Comparison of ENCODE assay signal across 30 cellular contexts in genomic region chr1:19938502-19938901, GRCh38. TPM values are rescaled to one million over a fixed set of nuclear protein-coding genes. Genes with fewer than 3 reads are reported as not detected.
DNase-seq lines count a peak whose midpoint lies in the region; ATAC-seq, FAIRE-seq and TF ChIP-seq lines count a peak whose summit lies in the region.
"Had no signal": no experiment of that assay in that cellular context is flagged by ENCODE, and none has a peak within 500 bp of the region (broad histone marks: within the 10 kb centered on the region; RNA-seq: fewer than 3 reads in every experiment).

No MANE protein-coding gene starts in this region.

- H3K23ac ChIP-seq in H1 (ENCODE audit: insufficient read length), result no peak overlapping the region

- ATAC-seq in HepG2, result no peak
- ATAC-seq in right lobe of liver, result no peak
- no peak for ATAC-seq in GM18519 (IDR thresholded peaks at IDR 0.05; ENCODE audit: low FRiP score, unreplicated experiment)
- no peak for ATAC-seq in GM19397 (IDR thresholded peaks at IDR 0.05; ENCODE audit: unreplicated experiment)
- ATAC-seq: PC-3, Right ventricle myocardium inferior had no signal

- no peak for TF ChIP-seq POLR2A in HepG2 (IDR thresholded peaks at IDR 0.05; ENCODE audit: insufficient read depth in 1 of 2, low read depth in 2 of 2, low read length in 2 of 2)
- no peak for TF ChIP-seq POLR2A in right lobe of liver (IDR thresholded peaks at IDR 0.05)
- TF ChIP-seq POLR2A in H1 (IDR thresholded peaks at IDR 0.05; ENCODE audit: control extremely low read depth in 1 of 2, low read depth in 2 of 2, low read length in 2 of 2), result no peak

- H3K36me3 ChIP-seq in HepG2 (replicated peaks in 1 of 2; ENCODE audit: control insufficient read depth in 1 of 2, insufficient read depth in 2 of 2, low read length in 2 of 2) (no peaks in the 10 kb centered on the region), right lobe of liver (no peaks in the 10 kb centered on the region), H1 (ENCODE audit: control insufficient read depth in 2 of 4, insufficient read depth in 4 of 4, low read length in 3 of 4) (no peaks in the 10 kb centered on the region)
- H3K36me3 ChIP-seq: BLaER1, SJCRH30 had no signal

- H2BK15ac ChIP-seq in H1 (ENCODE audit: low read length), result no peak overlapping the region

- H3K27me3 ChIP-seq in HepG2 (ENCODE audit: control insufficient read depth in 1 of 2, insufficient read depth in 2 of 2, low read length in 2 of 2) (no peaks in the 10 kb centered on the region), right lobe of liver (no peaks in the 10 kb centered on the region), H1 (replicated peaks in 1 of 4; ENCODE audit: control insufficient read depth in 3 of 4, extremely low read depth in 1 of 4, insufficient read depth in 3 of 4, low read length in 3 of 4) (no peaks in the 10 kb centered on the region)
- H3K27me3 ChIP-seq: BLaER1, SJCRH30 had no signal

- no peak overlapping the region for H2BK120ac ChIP-seq in H1 (replicated peaks; ENCODE audit: low read depth, low read length)

- H4K91ac ChIP-seq in H1 (replicated peaks; ENCODE audit: insufficient read length, low read length), result no peak overlapping the region

- H3K79me2 ChIP-seq in HepG2 (ENCODE audit: insufficient read depth, low read length), result no peaks in the 10 kb centered on the region
- no peaks in the 10 kb centered on the region for H3K79me2 ChIP-seq in H1 (ENCODE audit: control insufficient read depth in 1 of 2, insufficient read depth in 2 of 2, low read length in 2 of 2)

- H3K9me3 ChIP-seq in HepG2 (ENCODE audit: low read length), result no peaks in the 10 kb centered on the region
- no peaks in the 10 kb centered on the region for H3K9me3 ChIP-seq in right lobe of liver
- peaks cover 2 to 3% of the 10 kb centered on the region in 2 experiments; a peak in 2 of 4 replicates for H3K9me3 ChIP-seq in H1 (ENCODE audit: insufficient read depth in 2 of 2, low read depth in 1 of 2, low read length in 1 of 2)
- H3K9me3 ChIP-seq: SJCRH30 had no signal

- H3K18ac ChIP-seq in H1 (ENCODE audit: extremely low read depth, low read length), result no peak overlapping the region

- H3K14ac ChIP-seq in H1 (ENCODE audit: insufficient read length), result no peak overlapping the region

- H3K4me3 ChIP-seq in HepG2 (replicated peaks in 1 of 3; ENCODE audit: insufficient read depth in 1 of 3, low read depth in 2 of 3, low read length in 3 of 3) (no peak overlapping the region), right lobe of liver (no peak overlapping the region), H1 (ENCODE audit: extremely low read depth in 1 of 4, insufficient read depth in 2 of 4, low read depth in 3 of 4, low read length in 4 of 4) (no peak overlapping the region)
- H3K4me3 ChIP-seq: BLaER1, SJCRH30 had no signal

- H3K4me2 ChIP-seq in HepG2 (ENCODE audit: low read depth, low read length) (no peak overlapping the region), H1 (ENCODE audit: insufficient read depth in 1 of 2, low read depth in 2 of 2, low read length in 2 of 2) (no peak overlapping the region)
- H3K4me2 ChIP-seq: BLaER1, KMS-11 had no signal

- BruUV-seq in HepG2 (replicated peaks; lab: Mats Ljungman, UMichigan), result no TSS peak

- no peaks in the 10 kb centered on the region for H4K20me1 ChIP-seq in HepG2 (ENCODE audit: insufficient read depth, low read length)
- no peaks in the 10 kb centered on the region for H4K20me1 ChIP-seq in H1 (replicated peaks in 1 of 2; ENCODE audit: control insufficient read depth in 1 of 2, insufficient read depth in 2 of 2, low read length in 2 of 2)
- H4K20me1 ChIP-seq: BLaER1 had no signal

- in situ Hi-C loops in HepG2 (cut with HindIII; ENCODE audit: extremely low pct_ligation_motif_present, low pct_unique_long_range_greater_than_20kb), result no loop called here

- H2AFZ ChIP-seq in HepG2 (ENCODE audit: low read length), result no peak overlapping the region
- H2AFZ ChIP-seq in H1 (ENCODE audit: low read length), result no peak overlapping the region

- FAIRE-seq in HepG2 (lab: Jason Lieb, UNC), result no peak
- FAIRE-seq in H1 (lab: Jason Lieb, UNC), result peak; percentile 55
- FAIRE-seq: A204.1, D721Med, G401.6, HTR-8/SVneo had no signal

- no peaks in the 10 kb centered on the region for H3K79me1 ChIP-seq in H1 (ENCODE audit: low read depth, low read length)

- H3K4me1 ChIP-seq in HepG2 (ENCODE audit: insufficient read depth, low read length), result peaks cover 40% of the 10 kb centered on the region
- no peaks in the 10 kb centered on the region for H3K4me1 ChIP-seq in right lobe of liver
- peaks cover 0 to 5% (median 0%) of the 10 kb centered on the region in 4 experiments; a peak in 1 of 7 replicates for H3K4me1 ChIP-seq in H1 (replicated peaks in 1 of 4; ENCODE audit: control insufficient read depth in 3 of 4, insufficient read depth in 4 of 4, low read length in 3 of 4)
- H3K4me1 ChIP-seq: BLaER1, SJCRH30 had no signal

- TF ChIP-seq EP300 in HepG2 (IDR thresholded peaks at IDR 0.05; ENCODE audit: low read depth in 2 of 2, low read length in 2 of 2), result no peak
- TF ChIP-seq EP300 in HepG2 (CRISPR knock-in tag; IDR thresholded peaks at IDR 0.05; ENCODE audit: borderline replicate concordance), result no peak
- no peak for TF ChIP-seq EP300 in H1 (IDR thresholded peaks at IDR 0.05; ENCODE audit: borderline replicate concordance in 1 of 2, low read depth in 2 of 2, low read length in 2 of 2)

- intact Hi-C loops in HepG2 (cut with micrococcal nuclease; ENCODE audit: unreplicated experiment), result no loop called here
- intact Hi-C loops in right lobe of liver (cut with DNase I), result no loop called here

- H3K27ac ChIP-seq in HepG2 (ENCODE audit: extremely low read length, insufficient read depth, low read length) (no peak overlapping the region), right lobe of liver (no peak overlapping the region), H1 (ENCODE audit: low read depth, low read length) (no peak overlapping the region)
- H3K27ac ChIP-seq: BLaER1, KMS-11, SJCRH30 had no signal

- no peak overlapping the region for H2AK5ac ChIP-seq in H1 (ENCODE audit: low read depth, low read length)

- H3K23me2 ChIP-seq in H1 (ENCODE audit: low read depth, low read length), result no peaks in the 10 kb centered on the region

- CTCF ChIA-PET in HepG2 (lab: Yijun Ruan, JAX; ENCODE audit: low intra/inter-chr PET ratio, low total read pairs), result no interaction called here
- CTCF ChIA-PET in H1 (lab: Charles Lee; ENCODE audit: partially characterized antibody), result no interaction called here

- no peak for TF ChIP-seq CTCF in HepG2 (CRISPR knock-in tag; IDR thresholded peaks at IDR 0.05)
- no peak for TF ChIP-seq CTCF in right lobe of liver (IDR thresholded peaks at IDR 0.05)
- no peak for TF ChIP-seq CTCF in H1 (IDR thresholded peaks at IDR 0.05; ENCODE audit: control extremely low read depth in 1 of 3, insufficient read depth in 1 of 3, low read depth in 1 of 3, low read length in 3 of 3)

- H4K5ac ChIP-seq in H1 (ENCODE audit: insufficient read length, low read depth, low read length), result no peak overlapping the region

- no peak overlapping the region for H3K4ac ChIP-seq in H1 (replicated peaks; ENCODE audit: insufficient read length, low read depth, low read length)

- 85% methylated on average over 1 of the region's 1 CpG for WGBS in HepG2 (ENCODE audit: low lambda C conversion rate)
- WGBS in right lobe of liver (ENCODE audit: insufficient coverage, low coverage, low lambda C conversion rate, missing lambda C conversion rate), result 90% methylated on average over 1 of the region's 1 CpG
- WGBS in H1 (ENCODE audit: extremely low coverage in 1 of 2, insufficient coverage in 1 of 2, insufficient read length in 1 of 2, insufficient replicate concordance in 2 of 2, low coverage in 1 of 2, low lambda C conversion rate in 2 of 2, missing lambda C conversion rate in 1 of 2), 2 experiments, result 87% methylated on average over 1 of the region's 1 CpG; no CpG with 5 or more reads in 1 of the 2 experiments

- TF ChIP-seq RAD21 in HepG2 (CRISPR knock-in tag; IDR thresholded peaks at IDR 0.05) (no peak), H1 (IDR thresholded peaks at IDR 0.05 in 1 of 2, conservative IDR thresholded peaks at IDR 0.05 in 1 of 2; ENCODE audit: low read depth in 2 of 2, low read length in 2 of 2) (no peak)

- H4K8ac ChIP-seq in H1 (ENCODE audit: extremely low read depth, insufficient read depth, low read length), result no peak overlapping the region

- no peak overlapping the region for H3K56ac ChIP-seq in H1 (replicated peaks; ENCODE audit: insufficient read length, low read depth, low read length)

- POLR2A ChIA-PET in HepG2 (lab: Yijun Ruan, JAX), result no interaction called here
- POLR2A ChIA-PET in H1 (lab: Charles Lee; ENCODE audit: partially characterized antibody), result no interaction called here

- no peak overlapping the region for H2BK12ac ChIP-seq in H1 (ENCODE audit: low read depth, low read length)

- H2BK5ac ChIP-seq in H1 (ENCODE audit: low read depth, low read length), result no peak overlapping the region

- DNase-seq in HepG2 (ENCODE audit: low spot score), result no peak
- DNase-seq in right lobe of liver, result no peak
- DNase-seq in RPMI7951 (ENCODE audit: low read depth), result peak; percentile 9
- DNase-seq in H1 (ENCODE audit: low read depth in 1 of 2, low spot score in 2 of 2), result no peak
- no peak for DNase-seq in hepatic stellate cell (ENCODE audit: low spot score)
- DNase-seq: CD4-positive, CD25-positive, alpha-beta regulatory T cell; DMS53; NCI-H1092; NCI-H1436; NCI-H187; NCI-H2081 treated with DMSO at 0.1 percent for 48 hours; NCI-H446 treated with DMSO at 0.1 percent for 48 hours; NCI-H526; NCI-H82; NK-92 treated with Interleukin-12 subunit alpha and Interleukin-12 subunit beta, amount 100 ng/mL, for 24 hours; PC-3; SJCRH30; T-helper 1 cell had no signal

- H2BK20ac ChIP-seq in H1 (ENCODE audit: low read length), result no peak overlapping the region

- no peak overlapping the region for H3K9ac ChIP-seq in HepG2 (ENCODE audit: insufficient read depth, low read depth, low read length)
- no peak overlapping the region for H3K9ac ChIP-seq in H1 (replicated peaks in 1 of 4; ENCODE audit: extremely low read depth in 1 of 4, low read depth in 3 of 4, low read length in 3 of 4)
- H3K9ac ChIP-seq: BLaER1, KMS-11 had no signal

RNA-seq across cellular contexts. Expression of gene PLA2G2E, which starts 15.1 kb away (rescaled TPM):
- total RNA-seq in HepG2 (2016; rRNA removed; fragmentation: Illumina TruSeq; extraction: Trizol) (not detected in 2 replicates), right lobe of liver (not detected)
- total RNA-seq in HepG2 (2016; cell fraction: cytosol; rRNA removed; fragmentation: Illumina TruSeq; extraction: Trizol; ENCODE audit: low read depth), result not detected in 2 replicates
- total RNA-seq in HepG2 (2016; cell fraction: insoluble cytoplasmic fraction; rRNA removed; fragmentation: Illumina TruSeq; extraction: Trizol), result not detected in 2 replicates
- not detected in 2 replicates for total RNA-seq in HepG2 (2016; cell fraction: membrane; rRNA removed; fragmentation: Illumina TruSeq; extraction: Trizol)
- total RNA-seq in HepG2 (2016; cell fraction: nucleus; rRNA removed; fragmentation: Illumina TruSeq; extraction: Trizol), result not detected in 2 replicates
- polyA plus RNA-seq in HepG2 (2011; rRNA removed) (not detected in 2 replicates), H1 (2011; rRNA removed) (not detected in 2 replicates)
- polyA plus RNA-seq in HepG2 (2011; cell fraction: cytosol; rRNA removed), result not detected in 2 replicates
- polyA plus RNA-seq in HepG2 (2011; cell fraction: nucleus; rRNA removed), result 0.50 TPM in 1 of 2 replicates, not detected in the other
- polyA plus RNA-seq in HepG2 (2012), result not detected in 2 replicates
- polyA plus RNA-seq in HepG2 (2016; cell fraction: cytosol; fragmentation: Illumina TruSeq; extraction: Trizol; ENCODE audit: low read depth), result not detected in 2 replicates
- polyA plus RNA-seq in HepG2 (2016; cell fraction: insoluble cytoplasmic fraction; fragmentation: Illumina TruSeq; extraction: Trizol; ENCODE audit: low read depth), result not detected in 2 replicates
- polyA plus RNA-seq in HepG2 (2016; cell fraction: membrane; fragmentation: Illumina TruSeq; extraction: Trizol; ENCODE audit: low read depth), result not detected in 2 replicates
- not detected in 2 replicates for polyA plus RNA-seq in HepG2 (2016; cell fraction: nucleus; fragmentation: Illumina TruSeq; extraction: Trizol; ENCODE audit: insufficient read depth, low read depth)
- not detected in 2 replicates for polyA minus RNA-seq in HepG2 (2011; rRNA and poly(A)+ RNA removed; ENCODE audit: low replicate concordance)
- polyA minus RNA-seq in HepG2 (2011; cell fraction: cytosol; rRNA and poly(A)+ RNA removed), result not detected in 2 replicates
- not detected in 2 replicates for polyA minus RNA-seq in HepG2 (2011; cell fraction: nucleus; rRNA and poly(A)+ RNA removed)
- total RNA-seq in RPMI7951 (2014; rRNA removed; shearing (Covaris generic)), result not detected in 2 replicates
- not detected in 2 replicates for total RNA-seq in H1 (2021; fragmentation: NEBNext Ultra II Directional; extraction: Animal tissue kit (Norgen Biotek cat#: 25700))
- polyA plus RNA-seq in H1 (2011; cell fraction: cytosol; rRNA removed), result not detected
- polyA plus RNA-seq in H1 (2011; cell fraction: nucleus; rRNA removed), result not detected
- not detected in 4 replicates for polyA plus RNA-seq in H1 (2012, experiment 1 of 2)
- polyA plus RNA-seq in H1 (2012, experiment 2 of 2), result not detected
- not detected for polyA plus RNA-seq in H1 (2013, experiment 1 of 2)
- polyA plus RNA-seq in H1 (2013, experiment 2 of 2), result not detected
- not detected in 2 replicates for polyA minus RNA-seq in H1 (2011; rRNA and poly(A)+ RNA removed)
- polyA minus RNA-seq in H1 (2011; cell fraction: cytosol; rRNA and poly(A)+ RNA removed), result not detected
- polyA minus RNA-seq in H1 (2011; cell fraction: nucleus; rRNA and poly(A)+ RNA removed), result not detected
- total RNA-seq: CD4-positive, CD25-positive, alpha-beta regulatory T cell; Daoy; H4; PC-3; Right ventricle myocardium inferior; SJCRH30 had no signal
- polyA plus RNA-seq: AG04450; CD4-positive, CD25-positive, alpha-beta regulatory T cell had no signal

RNA-seq across cellular contexts. Expression of gene PLA2G2A, which starts 40.9 kb away (rescaled TPM):
- 0.35 and 0.77 TPM in 2 replicates for total RNA-seq in HepG2 (2016; rRNA removed; fragmentation: Illumina TruSeq; extraction: Trizol)
- total RNA-seq in HepG2 (2016; cell fraction: cytosol; rRNA removed; fragmentation: Illumina TruSeq; extraction: Trizol; ENCODE audit: low read depth), result 0.62 and 0.81 TPM in 2 replicates
- 0.50 and 0.54 TPM in 2 replicates for total RNA-seq in HepG2 (2016; cell fraction: insoluble cytoplasmic fraction; rRNA removed; fragmentation: Illumina TruSeq; extraction: Trizol)
- total RNA-seq in HepG2 (2016; cell fraction: membrane; rRNA removed; fragmentation: Illumina TruSeq; extraction: Trizol), result 0.62 TPM in 2 replicates
- 0.87 and 1.2 TPM in 2 replicates for total RNA-seq in HepG2 (2016; cell fraction: nucleus; rRNA removed; fragmentation: Illumina TruSeq; extraction: Trizol)
- 15.2 and 30.3 TPM in 2 replicates for polyA plus RNA-seq in HepG2 (2011; rRNA removed)
- polyA plus RNA-seq in HepG2 (2011; cell fraction: cytosol; rRNA removed), result 29.8 and 39.3 TPM in 2 replicates
- 6.5 and 8.5 TPM in 2 replicates for polyA plus RNA-seq in HepG2 (2011; cell fraction: nucleus; rRNA removed)
- 1.8 and 14.7 TPM in 2 replicates for polyA plus RNA-seq in HepG2 (2012)
- polyA plus RNA-seq in HepG2 (2016; cell fraction: cytosol; fragmentation: Illumina TruSeq; extraction: Trizol; ENCODE audit: low read depth), result 2.7 and 4.0 TPM in 2 replicates
- 3.4 and 6.1 TPM in 2 replicates for polyA plus RNA-seq in HepG2 (2016; cell fraction: insoluble cytoplasmic fraction; fragmentation: Illumina TruSeq; extraction: Trizol; ENCODE audit: low read depth)
- 3.0 and 3.6 TPM in 2 replicates for polyA plus RNA-seq in HepG2 (2016; cell fraction: membrane; fragmentation: Illumina TruSeq; extraction: Trizol; ENCODE audit: low read depth)
- 8.8 and 12.2 TPM in 2 replicates for polyA plus RNA-seq in HepG2 (2016; cell fraction: nucleus; fragmentation: Illumina TruSeq; extraction: Trizol; ENCODE audit: insufficient read depth, low read depth)
- polyA minus RNA-seq in HepG2 (2011; rRNA and poly(A)+ RNA removed; ENCODE audit: low replicate concordance), result 15.0 TPM in 1 of 2 replicates, not detected in the other
- polyA minus RNA-seq in HepG2 (2011; cell fraction: cytosol; rRNA and poly(A)+ RNA removed), result 11.4 and 11.5 TPM in 2 replicates
- polyA minus RNA-seq in HepG2 (2011; cell fraction: nucleus; rRNA and poly(A)+ RNA removed), result 3.3 and 4.6 TPM in 2 replicates
- total RNA-seq in right lobe of liver, result 1,000 to 10,000 TPM in 1 of 6 experiments, 100 to 1,000 TPM in 5; 109 to 1,136 (median 151) TPM
- not detected in 2 replicates for total RNA-seq in RPMI7951 (2014; rRNA removed; shearing (Covaris generic))
- total RNA-seq in H1 (2021; fragmentation: NEBNext Ultra II Directional; extraction: Animal tissue kit (Norgen Biotek cat#: 25700)), result 0.69 and 1.0 TPM in 2 replicates
- 2.1 and 3.7 TPM in 2 replicates for polyA plus RNA-seq in H1 (2011; rRNA removed)
- 3.3 TPM for polyA plus RNA-seq in H1 (2011; cell fraction: cytosol; rRNA removed)
- 1.5 TPM for polyA plus RNA-seq in H1 (2011; cell fraction: nucleus; rRNA removed)
- 1.1 to 2.0 TPM (median 1.6 TPM) in 4 replicates for polyA plus RNA-seq in H1 (2012, experiment 1 of 2)
- 3.6 TPM for polyA plus RNA-seq in H1 (2012, experiment 2 of 2)
- 0.75 TPM for polyA plus RNA-seq in H1 (2013, experiment 1 of 2)
- polyA plus RNA-seq in H1 (2013, experiment 2 of 2), result 1.2 TPM
- polyA minus RNA-seq in H1 (2011; rRNA and poly(A)+ RNA removed), result 1.5 and 1.9 TPM in 2 replicates
- polyA minus RNA-seq in H1 (2011; cell fraction: cytosol; rRNA and poly(A)+ RNA removed), result 1.5 TPM
- polyA minus RNA-seq in H1 (2011; cell fraction: nucleus; rRNA and poly(A)+ RNA removed), result not detected
- total RNA-seq: CD4-positive, CD25-positive, alpha-beta regulatory T cell; Daoy; H4; PC-3; SJCRH30 had no signal
- polyA plus RNA-seq: AG04450; CD4-positive, CD25-positive, alpha-beta regulatory T cell had no signal

RNA-seq across cellular contexts. Expression of gene OTUD3, which starts 56.3 kb away (rescaled TPM):
- 5.2 and 7.5 TPM in 2 replicates for total RNA-seq in HepG2 (2016; rRNA removed; fragmentation: Illumina TruSeq; extraction: Trizol)
- 4.1 and 7.5 TPM in 2 replicates for total RNA-seq in HepG2 (2016; cell fraction: cytosol; rRNA removed; fragmentation: Illumina TruSeq; extraction: Trizol; ENCODE audit: low read depth)
- 5.4 and 7.4 TPM in 2 replicates for total RNA-seq in HepG2 (2016; cell fraction: insoluble cytoplasmic fraction; rRNA removed; fragmentation: Illumina TruSeq; extraction: Trizol)
- total RNA-seq in HepG2 (2016; cell fraction: membrane; rRNA removed; fragmentation: Illumina TruSeq; extraction: Trizol), result 2.6 and 3.0 TPM in 2 replicates
- total RNA-seq in HepG2 (2016; cell fraction: nucleus; rRNA removed; fragmentation: Illumina TruSeq; extraction: Trizol), result 13.6 and 19.6 TPM in 2 replicates
- 5.2 and 5.6 TPM in 2 replicates for polyA plus RNA-seq in HepG2 (2011; rRNA removed)
- polyA plus RNA-seq in HepG2 (2011; cell fraction: cytosol; rRNA removed), result 1.9 and 2.3 TPM in 2 replicates
- polyA plus RNA-seq in HepG2 (2011; cell fraction: nucleus; rRNA removed), result 9.3 and 11.5 TPM in 2 replicates
- polyA plus RNA-seq in HepG2 (2012), result 3.5 and 4.2 TPM in 2 replicates
- 0.17 and 0.50 TPM in 2 replicates for polyA plus RNA-seq in HepG2 (2016; cell fraction: cytosol; fragmentation: Illumina TruSeq; extraction: Trizol; ENCODE audit: low read depth)
- 3.4 and 3.5 TPM in 2 replicates for polyA plus RNA-seq in HepG2 (2016; cell fraction: insoluble cytoplasmic fraction; fragmentation: Illumina TruSeq; extraction: Trizol; ENCODE audit: low read depth)
- polyA plus RNA-seq in HepG2 (2016; cell fraction: membrane; fragmentation: Illumina TruSeq; extraction: Trizol; ENCODE audit: low read depth), result 0.48 and 0.61 TPM in 2 replicates
- polyA plus RNA-seq in HepG2 (2016; cell fraction: nucleus; fragmentation: Illumina TruSeq; extraction: Trizol; ENCODE audit: insufficient read depth, low read depth), result 23.6 and 27.3 TPM in 2 replicates
- 6.5 and 7.6 TPM in 2 replicates for polyA minus RNA-seq in HepG2 (2011; rRNA and poly(A)+ RNA removed; ENCODE audit: low replicate concordance)
- 2.0 and 3.2 TPM in 2 replicates for polyA minus RNA-seq in HepG2 (2011; cell fraction: cytosol; rRNA and poly(A)+ RNA removed)
- polyA minus RNA-seq in HepG2 (2011; cell fraction: nucleus; rRNA and poly(A)+ RNA removed), result 13.1 and 14.4 TPM in 2 replicates
- total RNA-seq in right lobe of liver, result 1 to 10 TPM in 5 of 6 experiments, under 1 TPM in 1; 0.98 to 3.4 (median 1.3) TPM
- total RNA-seq in RPMI7951 (2014; rRNA removed; shearing (Covaris generic)), result 3.1 and 4.3 TPM in 2 replicates
- 11.9 and 12.7 TPM in 2 replicates for total RNA-seq in H1 (2021; fragmentation: NEBNext Ultra II Directional; extraction: Animal tissue kit (Norgen Biotek cat#: 25700))
- polyA plus RNA-seq in H1 (2011; rRNA removed), result 4.6 and 6.3 TPM in 2 replicates
- polyA plus RNA-seq in H1 (2011; cell fraction: cytosol; rRNA removed), result 7.5 TPM
- 5.4 TPM for polyA plus RNA-seq in H1 (2011; cell fraction: nucleus; rRNA removed)
- polyA plus RNA-seq in H1 (2012, experiment 1 of 2), result 7.0 to 13.2 TPM (median 8.6 TPM) in 4 replicates
- polyA plus RNA-seq in H1 (2012, experiment 2 of 2), result 0.55 TPM
- 7.5 TPM for polyA plus RNA-seq in H1 (2013, experiment 1 of 2)
- polyA plus RNA-seq in H1 (2013, experiment 2 of 2), result 5.8 TPM
- polyA minus RNA-seq in H1 (2011; rRNA and poly(A)+ RNA removed), result 11.7 and 13.5 TPM in 2 replicates
- polyA minus RNA-seq in H1 (2011; cell fraction: cytosol; rRNA and poly(A)+ RNA removed), result 5.1 TPM
- polyA minus RNA-seq in H1 (2011; cell fraction: nucleus; rRNA and poly(A)+ RNA removed), result 10.9 TPM

Comparison
In these comparisons a context has a peak if more than half of its experiments do, and no peak if none do; other contexts are left out.
1. RNA of gene PLA2G2A, which starts 40.9 kb away (total RNA-seq): 109 to 1,136 TPM in right lobe of liver; 0.69 to 1.0 TPM in H1, 0.35 to 1.2 TPM in HepG2 and not detected in RPMI7951; every median in the first group is over 10 times any median in the second.
2. Of the 41 proteins assayed by ChIP-seq in both HepG2 and H1: peak only in HepG2: none; only in H1: USF2; in both: none; in neither: 40.